8 cellular contexts compared by ENCODE assay signal in genomic region chr1:31937300-31938183, GRCh38. TPM values are rescaled to one million over a fixed set of nuclear protein-coding genes. Genes with fewer than 3 reads are reported as not detected.
A peak's percentile ranks its signal among the peaks of the same experiment; 100 is the strongest.
DNase-seq lines count a peak whose midpoint lies in the region; ATAC-seq and TF ChIP-seq lines count a peak whose summit lies in the region.

No MANE protein-coding gene starts in this region.

- H3K4me3 ChIP-seq in heart right ventricle: peak overlapping the region; percentile 45 to 75 (median 68)

- H3K36me3 ChIP-seq in heart right ventricle: no peaks in the 10 kb centered on the region

- WGBS in heart right ventricle, 2 donors: 2% methylated on average over 47 to 68 of the region's 78 CpGs

- ATAC-seq in HG03066 (IDR thresholded peaks at IDR 0.05; ENCODE audit: low read depth, unreplicated experiment): peak; percentile 29
- ATAC-seq in heart right ventricle: peak; percentile 70 to 87 (median 78)

- no peaks in the 10 kb centered on the region for H3K9me3 ChIP-seq in heart right ventricle

- intact Hi-C loops in heart right ventricle (cut with DNase I) (loop anchor here in 1 of 10 donors (2.0 kb wide), 1 partner anchor 17 kb away; no protein-coding TSS in a partner anchor), posterior cingulate gyrus (cut with DNase I) (loop anchor here (1.0 to 10.0 kb wide), 3 partner anchors 76 to 143 kb away; partner anchors contain the start of gene KHDRBS1)

- TF ChIP-seq CTCF in heart right ventricle (IDR thresholded peaks at IDR 0.05): no peak

- H3K27me3 ChIP-seq in heart right ventricle: no peaks in the 10 kb centered on the region

- peak overlapping the region; percentile 69 to 97 (median 94) for H3K27ac ChIP-seq in heart right ventricle

- DNase-seq in SIG-M5 treated with dmso at 0.1 percent for 504 hours (lab: John Stamatoyannopoulos, UW; ENCODE audit: unreplicated experiment): peak; percentile 14
- no peak for DNase-seq in SIG-M5 (lab: John Stamatoyannopoulos, UW)
- DNase-seq in SK-N-DZ (ENCODE audit: low spot score): peak; percentile 32
- peak; percentile 64 for DNase-seq in activated naive CD8-positive, alpha-beta T cell treated with anti-CD3 and anti-CD28 coated beads, Interleukin-2, amount 50 U/mL, for 16 hours (ENCODE audit: low read depth, low spot score)
- DNase-seq in heart right ventricle: peak; percentile 83 to 84
- DNase-seq in posterior cingulate gyrus: peak; percentile 65 to 97 (median 86)
- peak; percentile 88 for DNase-seq in ureter (ENCODE audit: low spot score)

- H3K4me1 ChIP-seq in heart right ventricle: peaks cover 24 to 85% (median 55%) of the 10 kb centered on the region in 9 donors

RNA-seq across cellular contexts. Expression of gene PTP4A2, which starts 0.6 kb away (rescaled TPM):
- polyA plus RNA-seq in SK-N-DZ (2014; cell fraction: cytosol; rRNA removed): 90.1 and 103 TPM in 2 replicates
- polyA plus RNA-seq in SK-N-DZ (2014; cell fraction: nucleus; rRNA removed): 42.2 and 59.1 TPM in 2 replicates
- 100 to 1,000 TPM; 206 to 506 (median 236) TPM for total RNA-seq in heart right ventricle
- 100 to 1,000 TPM in 1 of 2 donors, 10 to 100 TPM in 1; 49.5 to 154 TPM for polyA plus RNA-seq in heart right ventricle
- 416 TPM for total RNA-seq in ureter
